In the genomic region with DNA sequence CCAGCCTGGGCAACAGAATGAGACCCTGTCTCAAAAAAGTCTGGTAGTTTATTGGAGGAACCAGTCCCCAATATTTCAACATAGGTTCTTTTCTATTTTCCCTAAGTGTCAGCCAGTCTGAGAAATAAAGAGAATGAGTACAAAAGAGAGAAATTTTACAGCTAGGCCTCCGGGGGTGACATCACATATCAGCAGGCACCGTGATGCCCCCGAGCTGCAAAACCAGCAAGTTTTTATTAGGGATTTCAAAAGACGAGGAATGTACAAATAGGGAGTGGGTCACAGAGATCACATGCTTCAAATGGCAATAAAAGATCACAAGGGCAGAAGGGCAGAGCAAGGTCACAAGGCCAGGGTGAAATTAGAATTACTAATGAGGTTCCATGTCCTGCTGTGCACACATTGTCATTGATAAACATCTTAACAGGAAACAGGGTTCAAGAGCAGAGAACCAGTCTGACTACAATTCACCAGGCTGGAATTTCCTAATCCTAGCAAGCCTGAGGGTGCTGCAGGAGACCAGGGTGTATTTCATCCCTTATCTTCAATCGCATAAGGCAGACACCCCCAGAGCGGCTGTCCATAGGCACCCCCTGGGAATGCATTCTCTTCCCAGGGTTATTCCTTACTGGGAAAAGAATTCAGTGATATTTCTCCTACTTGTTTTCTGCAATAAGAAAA, we compare ENCODE assay signal across 18 cellular contexts. TPM values are rescaled to one million over a fixed set of nuclear protein-coding genes. Genes with fewer than 3 reads are reported as not detected.
"Had no signal": no experiment of that assay in that cellular context is flagged by ENCODE, and none has a peak within 500 bp of the region (broad histone marks: within the 10 kb centered on the region; RNA-seq: fewer than 3 reads in every experiment).

No MANE protein-coding gene starts in this region.

RNA-seq across cellular contexts. Expression of a gene that starts 5.1 kb away (rescaled TPM):
- total RNA-seq: chondrocyte, dermis microvascular lymphatic vessel endothelial cell, glomerular endothelial cell, kidney epithelial cell, mammary epithelial cell, myocyte, pulmonary artery endothelial cell had no signal
- polyA plus RNA-seq: mammary epithelial cell; naive thymus-derived CD8-positive, alpha-beta T cell had no signal

RNA-seq across cellular contexts. Expression of a gene that starts 41.5 kb away (rescaled TPM):
- total RNA-seq: chondrocyte; colonic mucosa; dermis microvascular lymphatic vessel endothelial cell; esophagus mucosa; gastrocnemius medialis; glomerular endothelial cell; kidney epithelial cell; lower leg skin; mammary epithelial cell; myocyte; naive thymus-derived CD8-positive, alpha-beta T cell; pancreas; posterior vena cava; pulmonary artery endothelial cell; thoracic aorta; tibial nerve; upper lobe of right lung; uterus had no signal
- polyA plus RNA-seq: mammary epithelial cell; naive thymus-derived CD8-positive, alpha-beta T cell; pancreas had no signal

RNA-seq across cellular contexts. Expression of a gene that starts 42.6 kb away (rescaled TPM):
- total RNA-seq: dermis microvascular lymphatic vessel endothelial cell; glomerular endothelial cell; kidney epithelial cell; mammary epithelial cell; myocyte; naive thymus-derived CD8-positive, alpha-beta T cell; pulmonary artery endothelial cell had no signal
- polyA plus RNA-seq: mammary epithelial cell; naive thymus-derived CD8-positive, alpha-beta T cell had no signal
